17 cellular contexts compared by ENCODE assay signal in genomic region chr20:18090044-18090443, GRCh38. TPM values are rescaled to one million over a fixed set of nuclear protein-coding genes. Genes with fewer than 3 reads are reported as not detected.
A peak's percentile ranks its signal among the peaks of the same experiment; 100 is the strongest.
DNase-seq lines count a peak whose midpoint lies in the region; ATAC-seq, FAIRE-seq and TF ChIP-seq lines count a peak whose summit lies in the region.
"Had no signal": no experiment of that assay in that cellular context is flagged by ENCODE, and none has a peak within 500 bp of the region (broad histone marks: within the 10 kb centered on the region; RNA-seq: fewer than 3 reads in every experiment).

No MANE protein-coding gene starts in this region.

- H3K9me1 ChIP-seq in K562 (ENCODE audit: control insufficient read depth, insufficient read depth, low read length), result no peaks in the 10 kb centered on the region

- 0 out of 2 replicates have a peak, but pooled peaks have one; percentile 14 for TF ChIP-seq RAD21 in HepG2 (CRISPR knock-in tag; IDR thresholded peaks at IDR 0.05)
- peak in 1 of 2 experiments; percentile 13; a peak in 1 of 4 replicates for TF ChIP-seq RAD21 in K562 (CRISPR knock-in tag; conservative IDR thresholded peaks at IDR 0.05 in 1 of 2, IDR thresholded peaks at IDR 0.05 in 1 of 2)

- H3K27ac ChIP-seq in HepG2 (ENCODE audit: extremely low read length, insufficient read depth, low read length) (no peak overlapping the region), right lobe of liver (no peak overlapping the region), K562 (ENCODE audit: extremely low read depth, low read depth, low read length) (no peak overlapping the region)

- 13% methylated on average over 3 of the region's 3 CpGs for WGBS in HepG2 (ENCODE audit: low lambda C conversion rate)
- WGBS in right lobe of liver (ENCODE audit: insufficient coverage, low coverage, low lambda C conversion rate, missing lambda C conversion rate), result 27% methylated on average over 3 of the region's 3 CpGs
- WGBS in K562 (ENCODE audit: insufficient coverage, low coverage, missing lambda C conversion rate), result 0% methylated on average over 3 of the region's 3 CpGs

- DNase-seq in HepG2 (ENCODE audit: low spot score) (peak; percentile 32), right lobe of liver (no peak), K562 (ENCODE audit: extremely low read depth in 1 of 4, low spot score in 3 of 4) (peak in 1 of 4 experiments; percentile 9), globus pallidus (ENCODE audit: low spot score) (peak; percentile 2)
- DNase-seq: COR-L47, DMS153, EL, KG1, NCI-H1092 treated with DMSO at 0.1 percent for 48 hours, NCI-H2081 treated with DMSO at 0.1 percent for 48 hours, RPMI8226 had no signal

- no peaks in the 10 kb centered on the region for H3K79me2 ChIP-seq in HepG2 (ENCODE audit: insufficient read depth, low read length)
- no peaks in the 10 kb centered on the region for H3K79me2 ChIP-seq in K562 (ENCODE audit: control insufficient read depth, insufficient read depth, low read length)

- POLR2A ChIA-PET in HepG2 (lab: Yijun Ruan, JAX), result no interaction called here
- POLR2A ChIA-PET in K562 (lab: Yijun Ruan, JAX), result no interaction called here

- ATAC-seq in HepG2 (peak; percentile 30; the same call in 1 of the 3 replicates), right lobe of liver (no peak), K562 (no peak), HG03135 (IDR thresholded peaks at IDR 0.05; ENCODE audit: unreplicated experiment) (no peak), HG03139 (IDR thresholded peaks at IDR 0.05; ENCODE audit: unreplicated experiment) (no peak), GM19452 (IDR thresholded peaks at IDR 0.05; ENCODE audit: unreplicated experiment) (no peak)

- TF ChIP-seq CTCF in HepG2 (CRISPR knock-in tag; IDR thresholded peaks at IDR 0.05) (peak; percentile 53), right lobe of liver (IDR thresholded peaks at IDR 0.05) (no peak), K562 (IDR thresholded peaks at IDR 0.05 in 2 of 3, conservative IDR thresholded peaks at IDR 0.05 in 1 of 3; ENCODE audit: insufficient read depth in 2 of 3, low read depth in 1 of 3, low read length in 3 of 3) (peak in 2 of 3 experiments; percentile 37 to 61; a peak in 4 of 6 replicates)

- H3K4me2 ChIP-seq in HepG2 (ENCODE audit: low read depth, low read length), result no peak overlapping the region
- no peak overlapping the region for H3K4me2 ChIP-seq in K562 (ENCODE audit: insufficient read depth, low read length)

- CTCF ChIA-PET in HepG2 (lab: Yijun Ruan, JAX; ENCODE audit: low intra/inter-chr PET ratio, low total read pairs), result no interaction called here
- CTCF ChIA-PET in K562 (lab: Yijun Ruan, JAX; ENCODE audit: low intra/inter-chr PET ratio), result no interaction called here

- H3K9ac ChIP-seq in HepG2 (ENCODE audit: insufficient read depth, low read depth, low read length) (no peak overlapping the region), K562 (ENCODE audit: insufficient read depth in 1 of 2, low read depth in 2 of 2, low read length in 2 of 2) (no peak overlapping the region)

- H4K20me1 ChIP-seq in HepG2 (ENCODE audit: insufficient read depth, low read length), result no peaks in the 10 kb centered on the region
- H4K20me1 ChIP-seq in K562 (replicated peaks; ENCODE audit: control insufficient read depth, insufficient read depth, low read length), result no peaks in the 10 kb centered on the region

- peaks cover 0 to 35% of the 10 kb centered on the region in 2 experiments; a peak in 3 of 5 replicates for H3K27me3 ChIP-seq in HepG2 (ENCODE audit: control insufficient read depth in 1 of 2, insufficient read depth in 2 of 2, low read length in 2 of 2)
- no peaks in the 10 kb centered on the region for H3K27me3 ChIP-seq in right lobe of liver
- peaks cover 7 to 30% of the 10 kb centered on the region in 2 experiments for H3K27me3 ChIP-seq in K562 (ENCODE audit: control insufficient read depth in 2 of 2, insufficient read depth in 2 of 2, low read length in 2 of 2)

- FAIRE-seq in HepG2 (lab: Jason Lieb, UNC) (peak; percentile 53), K562 (lab: Jason Lieb, UNC) (no peak)
- FAIRE-seq: A204.1, H54 had no signal

- H2AFZ ChIP-seq in HepG2 (ENCODE audit: low read length), result no peak overlapping the region
- H2AFZ ChIP-seq in K562 (ENCODE audit: low read depth, low read length), result no peak overlapping the region

- H3K36me3 ChIP-seq in HepG2 (replicated peaks in 1 of 2; ENCODE audit: control insufficient read depth in 1 of 2, insufficient read depth in 2 of 2, low read length in 2 of 2) (no peaks in the 10 kb centered on the region), right lobe of liver (no peaks in the 10 kb centered on the region), K562 (ENCODE audit: control insufficient read depth, insufficient read depth, low read length) (no peaks in the 10 kb centered on the region)

- H3K4me3 ChIP-seq in HepG2 (replicated peaks in 1 of 3; ENCODE audit: insufficient read depth in 1 of 3, low read depth in 2 of 3, low read length in 3 of 3), result no peak overlapping the region
- H3K4me3 ChIP-seq in right lobe of liver, result no peak overlapping the region
- no peak overlapping the region for H3K4me3 ChIP-seq in K562

- in situ Hi-C loops in HepG2 (cut with HindIII; ENCODE audit: extremely low pct_ligation_motif_present, low pct_unique_long_range_greater_than_20kb), result no loop called here
- in situ Hi-C loops in K562 (cut with MboI), result no loop called here

- intact Hi-C loops in HepG2 (cut with micrococcal nuclease; ENCODE audit: unreplicated experiment) (no loop called here), right lobe of liver (cut with DNase I) (no loop called here), K562 (cut with micrococcal nuclease) (no loop called here)

- BruUV-seq in HepG2 (replicated peaks; lab: Mats Ljungman, UMichigan) (no TSS peak), K562 (replicated peaks; lab: Mats Ljungman, UMichigan) (no TSS peak)

- TF ChIP-seq POLR2A in HepG2 (IDR thresholded peaks at IDR 0.05; ENCODE audit: insufficient read depth in 1 of 2, low read depth in 2 of 2, low read length in 2 of 2), result no peak
- TF ChIP-seq POLR2A in right lobe of liver (IDR thresholded peaks at IDR 0.05), result no peak
- no peak for TF ChIP-seq POLR2A in K562 (conservative IDR thresholded peaks at IDR 0.05)

- H3K9me3 ChIP-seq in HepG2 (ENCODE audit: low read length), result no peaks in the 10 kb centered on the region
- H3K9me3 ChIP-seq in right lobe of liver, result no peaks in the 10 kb centered on the region
- H3K9me3 ChIP-seq in K562 (replicated peaks; ENCODE audit: control insufficient read depth, insufficient read depth, low read depth, low read length), result no peaks in the 10 kb centered on the region

- H3K4me1 ChIP-seq in HepG2 (ENCODE audit: insufficient read depth, low read length) (no peaks in the 10 kb centered on the region), right lobe of liver (no peaks in the 10 kb centered on the region), K562 (replicated peaks in 1 of 2; ENCODE audit: control insufficient read depth in 2 of 2, insufficient read depth in 2 of 2, low read length in 2 of 2) (no peaks in the 10 kb centered on the region; a peak in 2 of 5 replicates)

- TF ChIP-seq EP300 in HepG2 (IDR thresholded peaks at IDR 0.05; ENCODE audit: low read depth in 2 of 2, low read length in 2 of 2) (no peak), HepG2 (CRISPR knock-in tag; IDR thresholded peaks at IDR 0.05; ENCODE audit: borderline replicate concordance) (no peak), K562 (IDR thresholded peaks at IDR 0.05; ENCODE audit: low read length) (no peak)

RNA-seq across cellular contexts. Expression of gene OVOL2, which starts 32.3 kb away (rescaled TPM):
- total RNA-seq in HepG2 (2016; rRNA removed; fragmentation: Illumina TruSeq; extraction: Trizol) (0.21 and 0.31 TPM in 2 replicates), right lobe of liver (under 1 TPM in 1 of 6 experiments, not detected in 5; 0.25 TPM), K562 (2014; rRNA removed) (not detected in 2 replicates), K562 (2014; rRNA removed; fragmentation: Illumina TruSeq; extraction: Trizol) (not detected in 2 replicates), K562 (2015; rRNA removed; fragmentation: Illumina TruSeq; extraction: Trizol) (not detected in 2 replicates), K562 (2021) (not detected in 2 replicates)
- total RNA-seq in HepG2 (2016; cell fraction: cytosol; rRNA removed; fragmentation: Illumina TruSeq; extraction: Trizol; ENCODE audit: low read depth), result not detected in 2 replicates
- 0.12 and 0.24 TPM in 2 replicates for total RNA-seq in HepG2 (2016; cell fraction: insoluble cytoplasmic fraction; rRNA removed; fragmentation: Illumina TruSeq; extraction: Trizol)
- total RNA-seq in HepG2 (2016; cell fraction: membrane; rRNA removed; fragmentation: Illumina TruSeq; extraction: Trizol), result 0.19 and 0.28 TPM in 2 replicates
- total RNA-seq in HepG2 (2016; cell fraction: nucleus; rRNA removed; fragmentation: Illumina TruSeq; extraction: Trizol), result 0.56 TPM in 1 of 2 replicates, not detected in the other
- polyA plus RNA-seq in HepG2 (2011; rRNA removed) (0.10 and 0.20 TPM in 2 replicates), K562 (2011; rRNA removed) (not detected in 2 replicates), K562 (2014; fragmentation: Illumina TruSeq; extraction: Trizol) (not detected in 2 replicates), K562 (2014; fragmentation: Nextera tagmentation; extraction: Ambion mirVana) (not detected), K562 (2014; rRNA removed) (0.22 TPM in 1 of 2 replicates, not detected in the other)
- polyA plus RNA-seq in HepG2 (2011; cell fraction: cytosol; rRNA removed), result 0.07 and 0.13 TPM in 2 replicates
- polyA plus RNA-seq in HepG2 (2011; cell fraction: nucleus; rRNA removed), result not detected in 2 replicates
- 0.09 TPM in 1 of 2 replicates, not detected in the other for polyA plus RNA-seq in HepG2 (2012)
- 0.27 and 0.28 TPM in 2 replicates for polyA plus RNA-seq in HepG2 (2016; cell fraction: cytosol; fragmentation: Illumina TruSeq; extraction: Trizol; ENCODE audit: low read depth)
- polyA plus RNA-seq in HepG2 (2016; cell fraction: insoluble cytoplasmic fraction; fragmentation: Illumina TruSeq; extraction: Trizol; ENCODE audit: low read depth), result 0.20 and 0.25 TPM in 2 replicates
- polyA plus RNA-seq in HepG2 (2016; cell fraction: membrane; fragmentation: Illumina TruSeq; extraction: Trizol; ENCODE audit: low read depth), result 0.19 and 0.22 TPM in 2 replicates
- polyA plus RNA-seq in HepG2 (2016; cell fraction: nucleus; fragmentation: Illumina TruSeq; extraction: Trizol; ENCODE audit: insufficient read depth, low read depth), result not detected in 2 replicates
- polyA minus RNA-seq in HepG2 (2011; rRNA and poly(A)+ RNA removed; ENCODE audit: low replicate concordance), result 0.16 TPM in 1 of 2 replicates, not detected in the other
- polyA minus RNA-seq in HepG2 (2011; cell fraction: cytosol; rRNA and poly(A)+ RNA removed), result not detected in 2 replicates
- polyA minus RNA-seq in HepG2 (2011; cell fraction: nucleus; rRNA and poly(A)+ RNA removed), result not detected in 2 replicates
- total RNA-seq in K562 (2011; cell fraction: chromatin; rRNA removed; ENCODE audit: low replicate concordance), result not detected in 2 replicates
- not detected in 2 replicates for total RNA-seq in K562 (2011; cell fraction: nucleolus; rRNA removed)
- total RNA-seq in K562 (2011; cell fraction: nucleoplasm; rRNA removed), result not detected in 2 replicates
- not detected in 2 replicates for polyA plus RNA-seq in K562 (2011; cell fraction: cytosol; rRNA removed)
- not detected in 2 replicates for polyA plus RNA-seq in K562 (2011; cell fraction: nucleus; rRNA removed)
- polyA plus RNA-seq in K562 (2012), result not detected in 2 replicates
- polyA minus RNA-seq in K562 (2011; rRNA and poly(A)+ RNA removed), result not detected in 2 replicates
- not detected in 2 replicates for polyA minus RNA-seq in K562 (2011; cell fraction: cytosol; rRNA and poly(A)+ RNA removed)
- not detected in 2 replicates for polyA minus RNA-seq in K562 (2011; cell fraction: nucleus; rRNA and poly(A)+ RNA removed)
- polyA plus RNA-seq: CD14-positive monocyte had no signal

RNA-seq across cellular contexts. Expression of gene KAT14, which starts 47.6 kb away (rescaled TPM):
- 15.1 and 15.7 TPM in 2 replicates for total RNA-seq in HepG2 (2016; rRNA removed; fragmentation: Illumina TruSeq; extraction: Trizol)
- total RNA-seq in HepG2 (2016; cell fraction: cytosol; rRNA removed; fragmentation: Illumina TruSeq; extraction: Trizol; ENCODE audit: low read depth), result 5.6 TPM in 2 replicates
- total RNA-seq in HepG2 (2016; cell fraction: insoluble cytoplasmic fraction; rRNA removed; fragmentation: Illumina TruSeq; extraction: Trizol), result 14.2 and 17.1 TPM in 2 replicates
- 9.9 and 11.0 TPM in 2 replicates for total RNA-seq in HepG2 (2016; cell fraction: membrane; rRNA removed; fragmentation: Illumina TruSeq; extraction: Trizol)
- total RNA-seq in HepG2 (2016; cell fraction: nucleus; rRNA removed; fragmentation: Illumina TruSeq; extraction: Trizol), result 14.2 and 14.6 TPM in 2 replicates
- 5.1 and 5.2 TPM in 2 replicates for polyA plus RNA-seq in HepG2 (2011; rRNA removed)
- 4.1 and 6.7 TPM in 2 replicates for polyA plus RNA-seq in HepG2 (2011; cell fraction: cytosol; rRNA removed)
- 3.2 and 4.8 TPM in 2 replicates for polyA plus RNA-seq in HepG2 (2011; cell fraction: nucleus; rRNA removed)
- polyA plus RNA-seq in HepG2 (2012), result 6.8 and 9.0 TPM in 2 replicates
- polyA plus RNA-seq in HepG2 (2016; cell fraction: cytosol; fragmentation: Illumina TruSeq; extraction: Trizol; ENCODE audit: low read depth), result 1.7 TPM in 2 replicates
- 11.6 and 14.7 TPM in 2 replicates for polyA plus RNA-seq in HepG2 (2016; cell fraction: insoluble cytoplasmic fraction; fragmentation: Illumina TruSeq; extraction: Trizol; ENCODE audit: low read depth)
- 4.8 and 5.6 TPM in 2 replicates for polyA plus RNA-seq in HepG2 (2016; cell fraction: membrane; fragmentation: Illumina TruSeq; extraction: Trizol; ENCODE audit: low read depth)
- polyA plus RNA-seq in HepG2 (2016; cell fraction: nucleus; fragmentation: Illumina TruSeq; extraction: Trizol; ENCODE audit: insufficient read depth, low read depth), result 11.1 and 13.7 TPM in 2 replicates
- 7.1 and 8.0 TPM in 2 replicates for polyA minus RNA-seq in HepG2 (2011; rRNA and poly(A)+ RNA removed; ENCODE audit: low replicate concordance)
- polyA minus RNA-seq in HepG2 (2011; cell fraction: cytosol; rRNA and poly(A)+ RNA removed), result 5.6 and 6.2 TPM in 2 replicates
- 16.0 and 22.3 TPM in 2 replicates for polyA minus RNA-seq in HepG2 (2011; cell fraction: nucleus; rRNA and poly(A)+ RNA removed)
- total RNA-seq in right lobe of liver, result 10 to 100 TPM in 2 of 6 experiments, 1 to 10 TPM in 4; 5.6 to 13.0 (median 7.9) TPM
- 4.5 and 5.4 TPM in 2 replicates for total RNA-seq in K562 (2011; cell fraction: chromatin; rRNA removed; ENCODE audit: low replicate concordance)
- total RNA-seq in K562 (2011; cell fraction: nucleolus; rRNA removed), result 6.1 and 6.8 TPM in 2 replicates
- total RNA-seq in K562 (2011; cell fraction: nucleoplasm; rRNA removed), result 5.3 and 7.0 TPM in 2 replicates
- total RNA-seq in K562 (2014; rRNA removed), result 4.4 and 5.6 TPM in 2 replicates
- 5.6 and 5.9 TPM in 2 replicates for total RNA-seq in K562 (2014; rRNA removed; fragmentation: Illumina TruSeq; extraction: Trizol)
- total RNA-seq in K562 (2015; rRNA removed; fragmentation: Illumina TruSeq; extraction: Trizol), result 6.3 TPM in 2 replicates
- 6.2 and 7.2 TPM in 2 replicates for total RNA-seq in K562 (2021)
- polyA plus RNA-seq in K562 (2011; rRNA removed), result 6.0 and 7.0 TPM in 2 replicates
- polyA plus RNA-seq in K562 (2011; cell fraction: cytosol; rRNA removed), result 2.9 and 6.3 TPM in 2 replicates
- 3.6 and 5.4 TPM in 2 replicates for polyA plus RNA-seq in K562 (2011; cell fraction: nucleus; rRNA removed)
- polyA plus RNA-seq in K562 (2012), result 3.8 and 4.1 TPM in 2 replicates
- polyA plus RNA-seq in K562 (2014; fragmentation: Illumina TruSeq; extraction: Trizol), result 4.7 and 6.2 TPM in 2 replicates
- polyA plus RNA-seq in K562 (2014; fragmentation: Nextera tagmentation; extraction: Ambion mirVana), result 1 to 10 TPM; 1.7 to 2.3 TPM
- polyA plus RNA-seq in K562 (2014; rRNA removed), result 4.4 and 5.9 TPM in 2 replicates
- polyA minus RNA-seq in K562 (2011; rRNA and poly(A)+ RNA removed), result 13.8 and 15.4 TPM in 2 replicates
- polyA minus RNA-seq in K562 (2011; cell fraction: cytosol; rRNA and poly(A)+ RNA removed), result 4.5 and 5.6 TPM in 2 replicates
- 4.8 and 10.0 TPM in 2 replicates for polyA minus RNA-seq in K562 (2011; cell fraction: nucleus; rRNA and poly(A)+ RNA removed)

RNA-seq across cellular contexts. Expression of gene PET117, which starts 47.6 kb away (rescaled TPM):
- total RNA-seq in HepG2 (2016; rRNA removed; fragmentation: Illumina TruSeq; extraction: Trizol) (48.2 and 52.3 TPM in 2 replicates), right lobe of liver (10 to 100 TPM in 1 of 6 experiments, 1 to 10 TPM in 5; 5.1 to 10.6 (median 6.6) TPM), K562 (2014; rRNA removed) (10.4 and 12.4 TPM in 2 replicates), K562 (2014; rRNA removed; fragmentation: Illumina TruSeq; extraction: Trizol) (17.7 and 18.2 TPM in 2 replicates), K562 (2015; rRNA removed; fragmentation: Illumina TruSeq; extraction: Trizol) (11.7 and 13.3 TPM in 2 replicates), K562 (2021) (11.4 and 11.9 TPM in 2 replicates)
- 36.6 and 51.2 TPM in 2 replicates for total RNA-seq in HepG2 (2016; cell fraction: cytosol; rRNA removed; fragmentation: Illumina TruSeq; extraction: Trizol; ENCODE audit: low read depth)
- total RNA-seq in HepG2 (2016; cell fraction: insoluble cytoplasmic fraction; rRNA removed; fragmentation: Illumina TruSeq; extraction: Trizol), result 45.3 and 47.5 TPM in 2 replicates
- 62.1 and 71.3 TPM in 2 replicates for total RNA-seq in HepG2 (2016; cell fraction: membrane; rRNA removed; fragmentation: Illumina TruSeq; extraction: Trizol)
- total RNA-seq in HepG2 (2016; cell fraction: nucleus; rRNA removed; fragmentation: Illumina TruSeq; extraction: Trizol), result 31.5 and 32.3 TPM in 2 replicates
- polyA plus RNA-seq in HepG2 (2011; rRNA removed) (20.3 and 22.2 TPM in 2 replicates), K562 (2011; rRNA removed) (8.5 and 14.4 TPM in 2 replicates), K562 (2014; fragmentation: Illumina TruSeq; extraction: Trizol) (13.6 and 14.3 TPM in 2 replicates), K562 (2014; fragmentation: Nextera tagmentation; extraction: Ambion mirVana) (1 to 10 TPM; 7.1 to 7.7 TPM), K562 (2014; rRNA removed) (16.6 and 20.0 TPM in 2 replicates)
- 18.4 and 26.3 TPM in 2 replicates for polyA plus RNA-seq in HepG2 (2011; cell fraction: cytosol; rRNA removed)
- 4.6 and 8.3 TPM in 2 replicates for polyA plus RNA-seq in HepG2 (2011; cell fraction: nucleus; rRNA removed)
- 22.3 and 28.9 TPM in 2 replicates for polyA plus RNA-seq in HepG2 (2012)
- polyA plus RNA-seq in HepG2 (2016; cell fraction: cytosol; fragmentation: Illumina TruSeq; extraction: Trizol; ENCODE audit: low read depth), result 38.8 and 59.8 TPM in 2 replicates
- polyA plus RNA-seq in HepG2 (2016; cell fraction: insoluble cytoplasmic fraction; fragmentation: Illumina TruSeq; extraction: Trizol; ENCODE audit: low read depth), result 50.0 and 52.2 TPM in 2 replicates
- polyA plus RNA-seq in HepG2 (2016; cell fraction: membrane; fragmentation: Illumina TruSeq; extraction: Trizol; ENCODE audit: low read depth), result 54.0 and 63.3 TPM in 2 replicates
- polyA plus RNA-seq in HepG2 (2016; cell fraction: nucleus; fragmentation: Illumina TruSeq; extraction: Trizol; ENCODE audit: insufficient read depth, low read depth), result 39.0 and 48.6 TPM in 2 replicates
- polyA minus RNA-seq in HepG2 (2011; rRNA and poly(A)+ RNA removed; ENCODE audit: low replicate concordance), result 1.6 and 3.4 TPM in 2 replicates
- polyA minus RNA-seq in HepG2 (2011; cell fraction: cytosol; rRNA and poly(A)+ RNA removed), result 1.8 and 3.4 TPM in 2 replicates
- polyA minus RNA-seq in HepG2 (2011; cell fraction: nucleus; rRNA and poly(A)+ RNA removed), result 4.8 and 5.1 TPM in 2 replicates
- 3.8 and 9.8 TPM in 2 replicates for total RNA-seq in K562 (2011; cell fraction: chromatin; rRNA removed; ENCODE audit: low replicate concordance)
- total RNA-seq in K562 (2011; cell fraction: nucleolus; rRNA removed), result 0.83 and 2.5 TPM in 2 replicates
- total RNA-seq in K562 (2011; cell fraction: nucleoplasm; rRNA removed), result 4.0 TPM in 2 replicates
- polyA plus RNA-seq in K562 (2011; cell fraction: cytosol; rRNA removed), result 3.0 and 6.3 TPM in 2 replicates
- 2.9 and 4.0 TPM in 2 replicates for polyA plus RNA-seq in K562 (2011; cell fraction: nucleus; rRNA removed)
- polyA plus RNA-seq in K562 (2012), result 8.8 and 11.3 TPM in 2 replicates
- polyA minus RNA-seq in K562 (2011; rRNA and poly(A)+ RNA removed), result 18.2 and 19.2 TPM in 2 replicates
- polyA minus RNA-seq in K562 (2011; cell fraction: cytosol; rRNA and poly(A)+ RNA removed), result 1.7 and 3.0 TPM in 2 replicates
- polyA minus RNA-seq in K562 (2011; cell fraction: nucleus; rRNA and poly(A)+ RNA removed), result 1.5 and 4.1 TPM in 2 replicates

Comparison
In these comparisons a context has a peak if more than half of its experiments do, and no peak if none do; other contexts are left out.
1. DNase-seq: peak in HepG2 (single experiment) and globus pallidus (single experiment); none in right lobe of liver (0 of 3).
2. CTCF ChIP-seq: peak in HepG2 (single experiment) and K562 (2 of 3); none in right lobe of liver (0 of 4).
3. Of the 241 proteins assayed by ChIP-seq in both HepG2 and K562: peak only in HepG2: STAG1; only in K562: none; in both: CTCF; in neither: 238; mixed calls (peak in some experiments, not most) for 1.